ENCODE assay signal across 7 cellular contexts in genomic region chr7:33286521-33286920, GRCh38.
"Had no signal": no experiment of that assay in that cellular context is flagged by ENCODE, and none has a peak within 500 bp of the region (broad histone marks: within the 10 kb centered on the region; RNA-seq: fewer than 3 reads in every experiment).

No MANE protein-coding gene starts in this region.

- H3K4me3 ChIP-seq: GM23338 had no signal

- H3K27ac Mint-ChIP-seq: GM23338, H9, IgD-negative memory B cell had no signal

- ATAC-seq: GM23338 had no signal

- FAIRE-seq: H1, HTR-8/SVneo had no signal

- DNase-seq: H9, HCEC 1CT, KBM-7 had no signal

- H3K27me3 Mint-ChIP-seq: IgD-negative memory B cell had no signal

- H3K4me3 Mint-ChIP-seq: GM23338, H9 had no signal
